In genomic region chr1:6784560-6785317, GRCh38 we compare ENCODE assay signal across 8 cellular contexts. TPM values are rescaled to one million over a fixed set of nuclear protein-coding genes. Genes with fewer than 3 reads are reported as not detected.
DNase-seq lines count a peak whose midpoint lies in the region; ATAC-seq, FAIRE-seq and TF ChIP-seq lines count a peak whose summit lies in the region.

No MANE protein-coding gene starts in this region.

- H3K27ac ChIP-seq in OCI-LY1 (ENCODE audit: low read depth, low read length, poor library complexity, severe bottlenecking) = peak overlapping the region; percentile 80
- peak overlapping the region; percentile 99 for H3K27ac ChIP-seq in mesodermal cell (ENCODE audit: low read depth, low read length, severe bottlenecking)

- H3K9me3 ChIP-seq in OCI-LY1 (ENCODE audit: low read length) = peaks cover 7% of the 10 kb centered on the region; the same call in 1 of the 2 replicates
- H3K9me3 ChIP-seq in mesodermal cell (ENCODE audit: control insufficient read depth, low read length) = no peaks in the 10 kb centered on the region

- no peaks in the 10 kb centered on the region for H3K9me2 ChIP-seq in OCI-LY1 (ENCODE audit: low read depth, low read length)

- peak overlapping the region; percentile 98 for H3K9ac ChIP-seq in OCI-LY1 (ENCODE audit: low read length)

- H3K4me2 ChIP-seq in OCI-LY1 (ENCODE audit: low read length) = peak overlapping the region; percentile 81

- H3K36me3 Mint-ChIP-seq in endothelial cell (ENCODE audit: low read depth, unreplicated experiment) = peaks cover 11% of the 10 kb centered on the region

- no peaks in the 10 kb centered on the region for H3F3A ChIP-seq in OCI-LY1 (ENCODE audit: insufficient read depth, low read length)

- H3K9me3 Mint-ChIP-seq in endothelial cell (ENCODE audit: unreplicated experiment) = no peaks in the 10 kb centered on the region

- ATAC-seq in GM21526 (IDR thresholded peaks at IDR 0.05; ENCODE audit: low FRiP score, unreplicated experiment) = peak; percentile 76

- H3K36me3 ChIP-seq in OCI-LY1 (ENCODE audit: insufficient read depth, low read length) = peaks cover 19% of the 10 kb centered on the region
- peaks cover 19% of the 10 kb centered on the region for H3K36me3 ChIP-seq in mesodermal cell (ENCODE audit: control insufficient read depth, insufficient read depth, low read length)

- H2AFZ ChIP-seq in OCI-LY1 (ENCODE audit: low read length) = no peak overlapping the region

- peak overlapping the region; percentile 85 for H3K27ac Mint-ChIP-seq in endothelial cell (ENCODE audit: unreplicated experiment)

- 0% methylated on average over 70 to 72 of the region's 79 CpGs for WGBS in mesodermal cell (ENCODE audit: insufficient coverage in 2 of 2), 2 experiments

- peaks cover 30% of the 10 kb centered on the region for H3K4me1 Mint-ChIP-seq in endothelial cell (ENCODE audit: unreplicated experiment)

- no peaks in the 10 kb centered on the region for H4K20me1 ChIP-seq in OCI-LY1 (ENCODE audit: insufficient read depth, low read length)

- no peak for FAIRE-seq in D721Med (lab: Jason Lieb, UNC)

- H3K4me3 ChIP-seq in OCI-LY1 (ENCODE audit: low read depth, low read length, poor library complexity, severe bottlenecking) = peak overlapping the region; percentile 98
- H3K4me3 ChIP-seq in mesodermal cell (ENCODE audit: extremely low read depth, insufficient read depth, low read length, poor library complexity, severe bottlenecking) = peak overlapping the region; percentile 77

- DNase-seq in D721Med (ENCODE audit: insufficient read length, low spot score) (peak; percentile 47), HuH-7 (ENCODE audit: low spot score) (peak; percentile 99), activated T-cell treated with anti-CD3 and anti-CD28 coated beads for 1 hour (ENCODE audit: low read depth) (peak; percentile 76), endothelial cell (ENCODE audit: low spot score) (peak; percentile 97)
- DNase-seq in stimulated activated CD8-positive, alpha-beta memory T cell treated with anti-CD3 and anti-CD28 coated beads, Interleukin-15, amount 100 ng/mL, for 24 hours (ENCODE audit: low read depth) = peak; percentile 94

- H3K4me3 Mint-ChIP-seq in endothelial cell (ENCODE audit: unreplicated experiment) = peak overlapping the region; percentile 88

- H3K4me1 ChIP-seq in OCI-LY1 (ENCODE audit: insufficient read depth, low read length, severe bottlenecking) = peaks cover 44% of the 10 kb centered on the region
- peaks cover 4% of the 10 kb centered on the region for H3K4me1 ChIP-seq in mesodermal cell (ENCODE audit: control insufficient read depth, insufficient read depth, low read length, poor library complexity, severe bottlenecking)

- peaks cover 11% of the 10 kb centered on the region for H3K27me3 Mint-ChIP-seq in endothelial cell (ENCODE audit: unreplicated experiment)

- TF ChIP-seq CTCF in D721Med (IDR thresholded peaks at IDR 0.05; ENCODE audit: insufficient read depth, missing control alignments) = no peak
- no peak for TF ChIP-seq CTCF in OCI-LY1 (IDR thresholded peaks at IDR 0.05; ENCODE audit: low read length)
- TF ChIP-seq CTCF in endothelial cell (IDR thresholded peaks at IDR 0.05; ENCODE audit: unreplicated experiment) = no peak

- no peaks in the 10 kb centered on the region for H3K27me3 ChIP-seq in OCI-LY1 (ENCODE audit: insufficient read depth, low read length)

- peaks cover 47% of the 10 kb centered on the region for H3K79me2 ChIP-seq in OCI-LY1 (ENCODE audit: insufficient read depth, low read length)

RNA-seq across cellular contexts. Expression of gene CAMTA1, which starts 0.5 kb away (rescaled TPM):
- total RNA-seq in endothelial cell (ENCODE audit: unreplicated experiment) = 87.3 TPM
- polyA plus RNA-seq in mesodermal cell (2013, experiment 1 of 2) = 146 TPM
- 132 TPM for polyA plus RNA-seq in mesodermal cell (2013, experiment 2 of 2)

Comparison
In these comparisons a context has a peak if more than half of its experiments do, and no peak if none do; other contexts are left out.
1. Peak in every context shown above with its lines: DNase-seq, ATAC-seq, H3K4me3 ChIP-seq and H3K27ac ChIP-seq.
2. DNase-seq: peak in every context shown above with its lines; median percentile 99 in HuH-7; 97 in endothelial cell; 94 in stimulated activated CD8-positive, alpha-beta memory T cell treated with anti-CD3 and anti-CD28 coated beads, Interleukin-15, amount 100 ng/mL, for 24 hours; 76 in activated T-cell treated with anti-CD3 and anti-CD28 coated beads for 1 hour; 47 in D721Med.